Comparison of ENCODE assay signal across 9 cellular contexts in genomic region chrX:154082396-154083133, GRCh38. TPM values are rescaled to one million over a fixed set of nuclear protein-coding genes. Genes with fewer than 3 reads are reported as not detected.
DNase-seq lines count a peak whose midpoint lies in the region; ATAC-seq and TF ChIP-seq lines count a peak whose summit lies in the region.
"Had no signal": no experiment of that assay in that cellular context is flagged by ENCODE, and none has a peak within 500 bp of the region (broad histone marks: within the 10 kb centered on the region; RNA-seq: fewer than 3 reads in every experiment).

No MANE protein-coding gene starts in this region.

- POLR2A ChIA-PET in activated B cell treated with CpG ODN at 0.5 μM for 24 hours (lab: Charles Lee): interaction anchor here (0.6 kb wide), 1 partner anchor 43 kb away, joined by 4 read pairs; no protein-coding TSS in a partner anchor

- H3K36me3 Mint-ChIP-seq in activated B cell treated with CpG ODN at 0.5 μM for 24 hours (ENCODE audit: low read depth): peaks cover 29% of the 10 kb centered on the region
- H3K36me3 Mint-ChIP-seq in stimulated activated memory B cell treated with anti-CD40 and anti-IgM and Interleukin-4, amounts not matched to agents 10 μg/mL and 1 μg/mL and 100 μg/mL, for 72 hours: peaks cover 31% of the 10 kb centered on the region

- peaks cover 20% of the 10 kb centered on the region for H3K4me1 Mint-ChIP-seq in activated B cell treated with CpG ODN at 0.5 μM for 24 hours
- peaks cover 27% of the 10 kb centered on the region for H3K4me1 Mint-ChIP-seq in stimulated activated memory B cell treated with anti-CD40 and anti-IgM and Interleukin-4, amounts not matched to agents 10 μg/mL and 1 μg/mL and 100 μg/mL, for 72 hours

- no peaks in the 10 kb centered on the region for H3K9me3 Mint-ChIP-seq in activated B cell treated with CpG ODN at 0.5 μM for 24 hours
- H3K9me3 Mint-ChIP-seq in stimulated activated memory B cell treated with anti-CD40 and anti-IgM and Interleukin-4, amounts not matched to agents 10 μg/mL and 1 μg/mL and 100 μg/mL, for 72 hours: no peaks in the 10 kb centered on the region

- H3K27me3 Mint-ChIP-seq in activated B cell treated with CpG ODN at 0.5 μM for 24 hours: no peaks in the 10 kb centered on the region
- H3K27me3 Mint-ChIP-seq in stimulated activated memory B cell treated with anti-CD40 and anti-IgM and Interleukin-4, amounts not matched to agents 10 μg/mL and 1 μg/mL and 100 μg/mL, for 72 hours: no peaks in the 10 kb centered on the region

- CTCF ChIA-PET in activated B cell treated with CpG ODN at 0.5 μM for 24 hours (lab: Charles Lee): no interaction called here

- ATAC-seq in activated B cell treated with CpG ODN at 0.5 μM for 24 hours (ENCODE audit: low read depth): no peak
- ATAC-seq in stimulated activated memory B cell treated with anti-CD40 and anti-IgM and Interleukin-4, amounts not matched to agents 10 μg/mL and 1 μg/mL and 100 μg/mL, for 72 hours: no peak
- no peak for ATAC-seq in HG02884 (IDR thresholded peaks at IDR 0.05; ENCODE audit: unreplicated experiment)
- ATAC-seq in HG03342 (IDR thresholded peaks at IDR 0.05; ENCODE audit: unreplicated experiment): no peak

- H3K27ac Mint-ChIP-seq in activated B cell treated with CpG ODN at 0.5 μM for 24 hours: peak overlapping the region; percentile 44
- H3K27ac Mint-ChIP-seq in stimulated activated memory B cell treated with anti-CD40 and anti-IgM and Interleukin-4, amounts not matched to agents 10 μg/mL and 1 μg/mL and 100 μg/mL, for 72 hours: peak overlapping the region; percentile 78

- H3K4me3 Mint-ChIP-seq in activated B cell treated with CpG ODN at 0.5 μM for 24 hours: no peak overlapping the region
- H3K4me3 Mint-ChIP-seq in stimulated activated memory B cell treated with anti-CD40 and anti-IgM and Interleukin-4, amounts not matched to agents 10 μg/mL and 1 μg/mL and 100 μg/mL, for 72 hours: no peak overlapping the region

- intact Hi-C loops in activated B cell treated with CpG ODN at 0.5 μM for 24 hours (cut with micrococcal nuclease): no loop called here

- no peak for TF ChIP-seq CTCF in activated B cell treated with CpG ODN at 0.5 μM for 24 hours (IDR thresholded peaks at IDR 0.05)

- DNase-seq in activated CD4-positive, alpha-beta T cell treated with anti-CD3 and anti-CD28 coated beads for 48 hours: peak; percentile 22
- DNase-seq in activated CD4-positive, alpha-beta T cell treated with anti-CD3 and anti-CD28 coated beads, Interleukin-2, amount 50 U/mL, for 1 hour: no peak
- DNase-seq in activated B cell treated with CpG ODN at 0.5 μM for 24 hours (no peak), fibroblast of the conjunctiva (ENCODE audit: low read depth) (peak; percentile 27), SW 1271 (lab: John Stamatoyannopoulos, UW) (no peak)
- DNase-seq: stimulated activated CD4-positive, alpha-beta T cell treated with anti-CD3 and anti-CD28 coated beads, Interleukin-4, amount 100 ng/mL, for 1 hour had no signal

RNA-seq across cellular contexts. Expression of gene MECP2, which starts 15.0 kb away (rescaled TPM):
- total RNA-seq in activated B cell treated with CpG ODN at 0.5 μM for 24 hours: 56.8 and 69.0 TPM in 2 replicates

Comparison
In these comparisons a context has a peak if more than half of its experiments do, and no peak if none do; other contexts are left out.
1. DNase-seq: peak in activated CD4-positive, alpha-beta T cell treated with anti-CD3 and anti-CD28 coated beads for 48 hours (single experiment) and fibroblast of the conjunctiva (single experiment); none in activated CD4-positive, alpha-beta T cell treated with anti-CD3 and anti-CD28 coated beads, Interleukin-2, amount 50 U/mL, for 1 hour (single experiment), activated B cell treated with CpG ODN at 0.5 μM for 24 hours (single experiment) and SW 1271 (0 of 2).